Comparison of ENCODE assay signal across 11 cellular contexts in genomic region chr22:18905540-18906409, GRCh38. TPM values are rescaled to one million over a fixed set of nuclear protein-coding genes. Genes with fewer than 3 reads are reported as not detected.
DNase-seq lines count a peak whose midpoint lies in the region; ATAC-seq and TF ChIP-seq lines count a peak whose summit lies in the region.
"Had no signal": no experiment of that assay in that cellular context is flagged by ENCODE, and none has a peak within 500 bp of the region (broad histone marks: within the 10 kb centered on the region; RNA-seq: fewer than 3 reads in every experiment).

TSS of gene DGCR6 (plus strand) at chr22:18906320. CDS start at chr22:18906375, 55 bp downstream.

- TF ChIP-seq POLR2A in testis (IDR thresholded peaks at IDR 0.05), result no peak

- H3K4me3 ChIP-seq in testis, result no peak within 1 kb of the TSS
- H3K4me3 ChIP-seq: SJSA1 had no signal

- H3K36me3 Mint-ChIP-seq in activated T-cell treated with anti-CD3 and anti-CD28 coated beads, Interleukin-2, amount 50 U/mL, for 24 hours (ENCODE audit: low read depth), result no peaks in the 10 kb centered on the region
- no peaks in the 10 kb centered on the region for H3K36me3 Mint-ChIP-seq in central memory CD8-positive, alpha-beta T cell (ENCODE audit: insufficient read depth)

- peak; percentile 31 for DNase-seq in activated T-cell treated with anti-CD3 and anti-CD28 coated beads, Interleukin-2, amount 50 U/mL, for 24 hours
- DNase-seq in activated T-cell treated with anti-CD3 and anti-CD28 coated beads for 4 hours (no peak), testis (no peak), SW480 (ENCODE audit: low spot score) (no peak), putamen (ENCODE audit: low spot score) (no peak), NCI-H2081 treated with DMSO at 0.1 percent for 48 hours (lab: John Stamatoyannopoulos, UW) (no peak)
- DNase-seq in central memory CD8-positive, alpha-beta T cell (ENCODE audit: low spot score in 2 of 2), result no peak
- DNase-seq: ACHN; activated effector memory CD4-positive, alpha-beta T cell treated with Interleukin-2 at 50 U/mL for 16 hours had no signal

- WGBS in testis, 2 donors, result no CpG with 5 or more reads among the region's 77 CpGs

- no peak within 1 kb of the TSS for H3K27ac Mint-ChIP-seq in activated T-cell treated with anti-CD3 and anti-CD28 coated beads, Interleukin-2, amount 50 U/mL, for 24 hours
- H3K27ac Mint-ChIP-seq in central memory CD8-positive, alpha-beta T cell (ENCODE audit: low read depth), result no peak within 1 kb of the TSS

- no peaks in the 10 kb centered on the region for H3K4me1 ChIP-seq in testis
- H3K4me1 ChIP-seq: SJSA1 had no signal

- H3K27me3 Mint-ChIP-seq in activated T-cell treated with anti-CD3 and anti-CD28 coated beads, Interleukin-2, amount 50 U/mL, for 24 hours, result no peaks in the 10 kb centered on the region
- no peaks in the 10 kb centered on the region for H3K27me3 Mint-ChIP-seq in central memory CD8-positive, alpha-beta T cell

- H3K27ac ChIP-seq in testis, result no peak within 1 kb of the TSS
- H3K27ac ChIP-seq: SJSA1 had no signal

- no peaks in the 10 kb centered on the region for H3K4me1 Mint-ChIP-seq in activated T-cell treated with anti-CD3 and anti-CD28 coated beads, Interleukin-2, amount 50 U/mL, for 24 hours (ENCODE audit: low read depth)
- H3K4me1 Mint-ChIP-seq in central memory CD8-positive, alpha-beta T cell, result no peaks in the 10 kb centered on the region

- no peaks in the 10 kb centered on the region for H3K27me3 ChIP-seq in testis
- H3K27me3 ChIP-seq: SJSA1 had no signal

- intact Hi-C loops in testis (cut with DNase I; ENCODE audit: low total_unique reads), result no loop called here

- H3K4me3 Mint-ChIP-seq in activated T-cell treated with anti-CD3 and anti-CD28 coated beads, Interleukin-2, amount 50 U/mL, for 24 hours, result no peak within 1 kb of the TSS
- no peak within 1 kb of the TSS for H3K4me3 Mint-ChIP-seq in central memory CD8-positive, alpha-beta T cell

- no peak for TF ChIP-seq CTCF in testis (IDR thresholded peaks at IDR 0.05)

- H3K9me3 Mint-ChIP-seq in activated T-cell treated with anti-CD3 and anti-CD28 coated beads, Interleukin-2, amount 50 U/mL, for 24 hours, result no peaks in the 10 kb centered on the region
- no peaks in the 10 kb centered on the region for H3K9me3 Mint-ChIP-seq in central memory CD8-positive, alpha-beta T cell

- peak; percentile 88 for ATAC-seq in HG03045 (IDR thresholded peaks at IDR 0.05; ENCODE audit: unreplicated experiment)
- ATAC-seq in central memory CD8-positive, alpha-beta T cell (replicated peaks; ENCODE audit: extremely low read depth, poor library complexity, severe bottlenecking), result peak; percentile 98

- H3K9me3 ChIP-seq in testis, result no peaks in the 10 kb centered on the region
- H3K9me3 ChIP-seq: SJSA1 had no signal

- no peaks in the 10 kb centered on the region for H3K36me3 ChIP-seq in testis (ENCODE audit: low read depth, missing control alignments)
- H3K36me3 ChIP-seq: SJSA1 had no signal

RNA-seq across cellular contexts. Expression of gene DGCR6, which starts in this region (rescaled TPM):
- 10 to 100 TPM in 1 of 2 donors, 1 to 10 TPM in 1; 9.8 to 21.7 TPM for total RNA-seq in testis
- polyA plus RNA-seq in testis (ENCODE audit: insufficient read depth, low read depth, low replicate concordance), result 11.0 TPM
